ENCODE assay signal across 1 cellular context in genomic region chr15:40094156-40094555, GRCh38.
TF ChIP-seq lines count a peak whose summit lies in the region.

No MANE protein-coding gene starts in this region.

TF ChIP-seq in GM12878, 131 proteins besides CTCF, POLR2A, EP300 and RAD21:
- no peak for TF ChIP-seq NRF1 (conservative IDR thresholded peaks at IDR 0.05; ENCODE audit: low read depth, low read length)
- no peak for TF ChIP-seq TBL1XR1 (IDR thresholded peaks at IDR 0.05; ENCODE audit: low read depth, low read length)
- TF ChIP-seq E4F1 (IDR thresholded peaks at IDR 0.05; ENCODE audit: borderline replicate concordance, partially characterized antibody), result no peak
